ENCODE assay signal across 32 cellular contexts in the genomic region with DNA sequence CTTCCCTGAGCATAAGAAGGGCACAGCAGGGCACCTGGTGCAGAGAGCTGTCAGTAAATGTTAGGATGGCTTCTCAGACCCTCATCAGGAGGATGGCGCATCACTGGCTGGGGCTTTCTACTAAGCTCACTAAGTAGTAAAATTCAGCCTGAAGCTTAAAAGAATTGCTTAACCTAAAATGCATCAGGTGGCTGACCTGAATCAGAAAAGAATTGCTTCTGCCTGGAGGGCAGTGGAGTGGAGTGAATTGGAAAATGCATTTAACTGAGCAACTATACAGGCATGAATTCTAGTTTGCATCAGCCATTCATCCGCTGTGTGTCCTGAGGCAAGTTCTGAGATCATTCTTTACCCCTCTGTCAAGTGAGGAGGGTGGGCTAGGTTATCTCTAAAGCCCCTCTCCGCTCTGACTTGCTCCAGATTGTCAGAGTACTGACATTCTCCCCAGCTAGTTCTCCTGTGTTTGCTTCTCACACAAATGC.
"Had no signal": no experiment of that assay in that cellular context is flagged by ENCODE, and none has a peak within 500 bp of the region (broad histone marks: within the 10 kb centered on the region; RNA-seq: fewer than 3 reads in every experiment).

No MANE protein-coding gene starts in this region.

- DNase-seq: activated CD4-positive, alpha-beta memory T cell treated with anti-CD3 and anti-CD28 coated beads for 36 hours; activated CD4-positive, alpha-beta T cell treated with anti-CD3 and anti-CD28 coated beads for 4 hours; activated CD4-positive, alpha-beta T cell treated with anti-CD3 and anti-CD28 coated beads, Interleukin-2, amount 10 ng/mL, durations not matched to agents 24 days and 14 days; activated CD4-positive, alpha-beta T cell treated with anti-CD3 and anti-CD28 coated beads, Interleukin-2, amount 50 U/mL, for 1 hour; activated CD4-positive, alpha-beta T cell treated with anti-CD3 and anti-CD28 coated beads, Interleukin-2, amount 50 U/mL, for 4 hours; activated CD4-positive, CD25-positive, alpha-beta regulatory T cell; activated CD4-positive, CD25-positive, alpha-beta regulatory T cell treated with anti-CD3 and anti-CD28 coated beads, Interleukin-2, amount 50 U/mL, for 72 hours; activated CD8-positive, alpha-beta memory T cell treated with anti-CD3 and anti-CD28 coated beads, Interleukin-2, amount 50 U/mL, for 4 hours; activated CD8-positive, alpha-beta T cell treated with anti-CD3 and anti-CD28 coated beads for 36 hours; activated effector memory CD4-positive, alpha-beta T cell treated with anti-CD3 and anti-CD28 coated beads, Interleukin-2, amount 50 U/mL, for 16 hours; activated gamma-delta T cell treated with Interleukin-2 at 50 U/mL for 16 hours; activated naive CD4-positive, alpha-beta T cell; activated naive CD4-positive, alpha-beta T cell treated with anti-CD3 and anti-CD28 coated beads for 36 hours; activated naive CD4-positive, alpha-beta T cell treated with anti-CD3 and anti-CD28 coated beads, Interleukin-2, amount 50 U/mL, for 16 hours; activated naive CD8-positive, alpha-beta T cell treated with anti-CD3 and anti-CD28 coated beads for 36 hours; activated T-cell treated with anti-CD3 and anti-CD28 coated beads for 4 hours; activated T-cell treated with anti-CD3 and anti-CD28 coated beads, Interleukin-2, amount 50 U/mL, for 1 hour; activated T-cell treated with anti-CD3 and anti-CD28 coated beads, Interleukin-2, amount 50 U/mL, for 4 hours; activated T-cell treated with anti-CD3 and anti-CD28 coated beads, Interleukin-2, amount 50 U/mL, for 72 hours; adrenal gland; amniotic stem cell; body of pancreas; brain microvascular endothelial cell; central memory CD4-positive, alpha-beta T cell; T-helper 1 cell; T-helper 2 cell; T-helper 9 cell; WERI-Rb-1 had no signal

- H3K36me3 ChIP-seq: breast epithelium had no signal

- H3K9me3 ChIP-seq: adrenal gland, body of pancreas, breast epithelium had no signal

- ATAC-seq: activated CD8-positive, alpha-beta T cell treated with anti-CD3 and anti-CD28 coated beads for 36 hours; activated naive CD4-positive, alpha-beta T cell treated with anti-CD3 and anti-CD28 coated beads, Interleukin-2, amount 50 U/mL, for 72 hours; activated T-cell treated with anti-CD3 and anti-CD28 coated beads, Interleukin-2, amount 50 U/mL, for 4 hours; activated T-cell treated with anti-CD3 and anti-CD28 coated beads, Interleukin-2, amount 50 U/mL, for 72 hours; activated T-helper 17 cell treated with anti-CD3 and anti-CD28 coated beads, Interleukin-2, amount 50 U/mL, for 72 hours; body of pancreas; WTC11 had no signal

- H3K27ac ChIP-seq: adrenal gland, body of pancreas, brain microvascular endothelial cell, breast epithelium, WERI-Rb-1 had no signal

- H3K27me3 ChIP-seq: adrenal gland, body of pancreas, brain microvascular endothelial cell, breast epithelium had no signal

- H3K4me3 ChIP-seq: adrenal gland, body of pancreas, breast epithelium had no signal
